25 cellular contexts compared by ENCODE assay signal in the genomic region with DNA sequence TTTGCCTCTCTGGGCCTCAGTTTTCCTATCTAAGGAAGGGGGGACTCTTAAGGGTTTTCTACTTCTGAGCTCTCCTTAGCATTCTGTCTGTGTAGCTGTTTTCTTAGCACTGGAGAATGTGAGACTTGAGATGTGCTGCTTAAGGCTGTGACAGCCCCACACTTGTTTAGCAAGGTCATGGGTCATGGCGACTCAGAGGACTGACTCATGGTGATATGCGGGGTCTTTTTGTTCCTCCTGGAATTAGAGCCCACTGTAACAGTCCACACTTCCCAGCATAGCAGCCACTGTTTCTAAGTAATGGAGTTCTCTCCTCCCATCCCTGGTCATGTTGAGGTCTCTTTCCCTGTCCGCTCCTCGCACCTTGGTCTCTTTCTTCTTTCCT. TPM values are rescaled to one million over a fixed set of nuclear protein-coding genes. Genes with fewer than 3 reads are reported as not detected.
A peak's percentile ranks its signal among the peaks of the same experiment; 100 is the strongest.
DNase-seq lines count a peak whose midpoint lies in the region; ATAC-seq, FAIRE-seq and TF ChIP-seq lines count a peak whose summit lies in the region.
"Had no signal": no experiment of that assay in that cellular context is flagged by ENCODE, and none has a peak within 500 bp of the region (broad histone marks: within the 10 kb centered on the region; RNA-seq: fewer than 3 reads in every experiment).

No MANE protein-coding gene starts in this region.

- peaks cover 61% of the 10 kb centered on the region for H3K4me1 Mint-ChIP-seq in neural crest cell

- no peaks in the 10 kb centered on the region for H3K9me1 ChIP-seq in K562 (ENCODE audit: control insufficient read depth, insufficient read depth, low read length)

- H3K4me3 ChIP-seq in K562 = no peak overlapping the region
- H3K4me3 ChIP-seq in effector memory CD4-positive, alpha-beta T cell (ENCODE audit: insufficient read depth, low read depth, low read length, poor library complexity, severe bottlenecking) = no peak overlapping the region
- H3K4me3 ChIP-seq: heart right ventricle, skin epidermis, uterus had no signal

- H3K27ac Mint-ChIP-seq in neural crest cell (ENCODE audit: unreplicated experiment) = peak overlapping the region; percentile 79
- H3K27ac Mint-ChIP-seq: activated CD4-positive, alpha-beta memory T cell treated with anti-CD3 and anti-CD28 coated beads, Interleukin-2, amount 10 ng/mL, durations not matched to agents 7 days and 5 days; activated naive CD4-positive, alpha-beta T cell treated with anti-CD3 and anti-CD28 coated beads, Interleukin-2, amount 50 U/mL, for 24 hours; naive B cell had no signal

- DNase-seq in LHCN-M2 (ENCODE audit: low read depth) (peak; percentile 54), K562 (ENCODE audit: extremely low read depth in 1 of 4, low spot score in 3 of 4) (peak in 2 of 4 experiments; percentile 40 to 70), neural crest cell (ENCODE audit: low read depth, low spot score) (no peak), NCI-H1436 treated with DMSO at 0.1 percent for 48 hours (lab: John Stamatoyannopoulos, UW) (no peak), DMS153 (lab: John Stamatoyannopoulos, UW) (no peak)
- DNase-seq in effector memory CD4-positive, alpha-beta T cell = no peak
- DNase-seq: activated CD4-positive, alpha-beta memory T cell treated with anti-CD3 and anti-CD28 coated beads, Interleukin-2, amount 10 ng/mL, durations not matched to agents 7 days and 5 days; activated T-cell treated with anti-CD3 and anti-CD28 coated beads, Interleukin-2, amount 50 U/mL, for 1 hour; CD4-positive, alpha-beta memory T cell; HCEC 1CT; heart right ventricle; mammary epithelial cell; naive B cell; NCI-H2029; NCI-H446; SHP77; stimulated activated CD4-positive, alpha-beta T cell treated with anti-CD3 and anti-CD28 coated beads, Interleukin-2, amount 100 ng/mL, for 48 hours; T-helper 1 cell; uterus had no signal

- peaks cover 5% of the 10 kb centered on the region; the same call in 1 of the 2 replicates for H3K9me3 ChIP-seq in K562 (replicated peaks; ENCODE audit: control insufficient read depth, insufficient read depth, low read depth, low read length)
- H3K9me3 ChIP-seq in effector memory CD4-positive, alpha-beta T cell (ENCODE audit: control insufficient read depth, low read length) = no peaks in the 10 kb centered on the region
- H3K9me3 ChIP-seq: heart right ventricle, uterus had no signal

- peak overlapping the region; percentile 5 for H3K4me3 Mint-ChIP-seq in neural crest cell
- H3K4me3 Mint-ChIP-seq: activated CD4-positive, alpha-beta memory T cell treated with anti-CD3 and anti-CD28 coated beads, Interleukin-2, amount 10 ng/mL, durations not matched to agents 7 days and 5 days; activated naive CD4-positive, alpha-beta T cell treated with anti-CD3 and anti-CD28 coated beads, Interleukin-2, amount 50 U/mL, for 24 hours; CD4-positive, alpha-beta memory T cell; naive B cell had no signal

- no peaks in the 10 kb centered on the region for H3K9me3 Mint-ChIP-seq in neural crest cell
- H3K9me3 Mint-ChIP-seq: activated CD4-positive, alpha-beta memory T cell treated with anti-CD3 and anti-CD28 coated beads, Interleukin-2, amount 10 ng/mL, durations not matched to agents 7 days and 5 days; activated naive CD4-positive, alpha-beta T cell treated with anti-CD3 and anti-CD28 coated beads, Interleukin-2, amount 50 U/mL, for 24 hours; CD4-positive, alpha-beta memory T cell had no signal

- TF ChIP-seq CTCF in C4-2B (conservative IDR thresholded peaks at IDR 0.05) (no peak), K562 (IDR thresholded peaks at IDR 0.05 in 2 of 3, conservative IDR thresholded peaks at IDR 0.05 in 1 of 3; ENCODE audit: insufficient read depth in 2 of 3, low read depth in 1 of 3, low read length in 3 of 3) (no peak), neural crest cell (conservative IDR thresholded peaks at IDR 0.05) (no peak)

- peak overlapping the region; percentile 44; the same call in 1 of the 2 replicates for H3K4me2 ChIP-seq in K562 (ENCODE audit: insufficient read depth, low read length)

- no peak for TF ChIP-seq RAD21 in K562 (CRISPR knock-in tag; conservative IDR thresholded peaks at IDR 0.05 in 1 of 2, IDR thresholded peaks at IDR 0.05 in 1 of 2)

- H3K79me2 ChIP-seq in K562 (ENCODE audit: control insufficient read depth, insufficient read depth, low read length) = peaks cover 8% of the 10 kb centered on the region

- no peaks in the 10 kb centered on the region for H3K36me3 ChIP-seq in K562 (ENCODE audit: control insufficient read depth, insufficient read depth, low read length)
- no peaks in the 10 kb centered on the region for H3K36me3 ChIP-seq in effector memory CD4-positive, alpha-beta T cell (ENCODE audit: control insufficient read depth, insufficient read depth, low read length)
- H3K36me3 ChIP-seq: heart right ventricle, uterus had no signal

- BruUV-seq in K562 (replicated peaks; lab: Mats Ljungman, UMichigan) = no TSS peak

- no peak for TF ChIP-seq POLR2A in K562 (conservative IDR thresholded peaks at IDR 0.05)

- no peaks in the 10 kb centered on the region for H3K27me3 ChIP-seq in K562 (ENCODE audit: control insufficient read depth in 2 of 2, insufficient read depth in 2 of 2, low read length in 2 of 2)
- H3K27me3 ChIP-seq in effector memory CD4-positive, alpha-beta T cell (replicated peaks; ENCODE audit: control insufficient read depth, insufficient read depth, low read length, poor library complexity, severe bottlenecking) = no peaks in the 10 kb centered on the region
- H3K27me3 ChIP-seq: heart right ventricle, uterus had no signal

- FAIRE-seq in K562 (lab: Jason Lieb, UNC) = peak; percentile 35
- FAIRE-seq: islet of Langerhans had no signal

- POLR2A ChIA-PET in K562 (lab: Yijun Ruan, JAX) = interaction anchor here (1.1 kb wide), 1 partner anchor 38 kb away, joined by 3 read pairs; no protein-coding TSS in a partner anchor

- no peaks in the 10 kb centered on the region for H3K27me3 Mint-ChIP-seq in neural crest cell (ENCODE audit: low read depth)
- H3K27me3 Mint-ChIP-seq: activated naive CD4-positive, alpha-beta T cell treated with anti-CD3 and anti-CD28 coated beads, Interleukin-2, amount 50 U/mL, for 24 hours; CD4-positive, alpha-beta memory T cell had no signal

- H3K36me3 Mint-ChIP-seq in neural crest cell (ENCODE audit: low read depth) = no peaks in the 10 kb centered on the region
- H3K36me3 Mint-ChIP-seq: activated naive CD4-positive, alpha-beta T cell treated with anti-CD3 and anti-CD28 coated beads, Interleukin-2, amount 50 U/mL, for 24 hours; CD4-positive, alpha-beta memory T cell; naive B cell had no signal

- peak overlapping the region; percentile 88 for H2AFZ ChIP-seq in K562 (ENCODE audit: low read depth, low read length)

- peak overlapping the region; percentile 92 for H3K27ac ChIP-seq in C4-2B
- peak overlapping the region; percentile 53; the same call in 2 of the 3 replicates for H3K27ac ChIP-seq in K562 (ENCODE audit: extremely low read depth, low read depth, low read length)
- H3K27ac ChIP-seq in effector memory CD4-positive, alpha-beta T cell (ENCODE audit: insufficient read depth, low read length, poor library complexity, severe bottlenecking) = no peak overlapping the region
- H3K27ac ChIP-seq: heart right ventricle, HL-60, uterus had no signal

- H3K4me1 ChIP-seq in K562 (replicated peaks in 1 of 2; ENCODE audit: control insufficient read depth in 2 of 2, insufficient read depth in 2 of 2, low read length in 2 of 2) = peaks cover 44 to 53% of the 10 kb centered on the region in 2 experiments; a peak in 4 of 5 replicates
- H3K4me1 ChIP-seq in effector memory CD4-positive, alpha-beta T cell (ENCODE audit: control insufficient read depth, insufficient read depth, low read length, poor library complexity, severe bottlenecking) = peaks cover 20% of the 10 kb centered on the region

- ATAC-seq in K562 = no peak
- ATAC-seq in GM18520 (IDR thresholded peaks at IDR 0.05; ENCODE audit: unreplicated experiment) = no peak
- ATAC-seq: heart right ventricle had no signal

- CTCF ChIA-PET in K562 (lab: Yijun Ruan, JAX; ENCODE audit: low intra/inter-chr PET ratio) = no interaction called here

- TF ChIP-seq EP300 in K562 (IDR thresholded peaks at IDR 0.05; ENCODE audit: low read length) = no peak

- peak overlapping the region; percentile 37 to 69; a peak in 2 of 4 replicates for H3K9ac ChIP-seq in K562 (ENCODE audit: insufficient read depth in 1 of 2, low read depth in 2 of 2, low read length in 2 of 2)

- in situ Hi-C loops in K562 (cut with MboI) = no loop called here

- H4K20me1 ChIP-seq in K562 (replicated peaks; ENCODE audit: control insufficient read depth, insufficient read depth, low read length) = no peaks in the 10 kb centered on the region

- intact Hi-C loops in K562 (cut with micrococcal nuclease) = no loop called here

- 43% methylated on average over 4 of the region's 4 CpGs for WGBS in K562 (ENCODE audit: insufficient coverage, low coverage, missing lambda C conversion rate)

TF ChIP-seq in K562, 482 proteins besides CTCF, POLR2A, EP300 and RAD21 (continues in another document):
- no peak for TF ChIP-seq ZNF263 (CRISPR knock-in tag; IDR thresholded peaks at IDR 0.05; ENCODE audit: borderline replicate concordance)

RNA-seq across cellular contexts. Expression of gene LPIN1, which starts 4.1 kb away (rescaled TPM):
- 12.1 and 15.7 TPM in 2 replicates for total RNA-seq in LHCN-M2 (2014; rRNA removed)
- 6.0 TPM for polyA plus RNA-seq in LHCN-M2 (2012)
- 261 and 278 TPM in 2 replicates for total RNA-seq in K562 (2011; cell fraction: chromatin; rRNA removed; ENCODE audit: low replicate concordance)
- total RNA-seq in K562 (2011; cell fraction: nucleolus; rRNA removed) = 132 and 152 TPM in 2 replicates
- total RNA-seq in K562 (2011; cell fraction: nucleoplasm; rRNA removed) = 219 and 247 TPM in 2 replicates
- total RNA-seq in K562 (2014; rRNA removed) = 25.1 and 33.4 TPM in 2 replicates
- 27.8 and 32.6 TPM in 2 replicates for total RNA-seq in K562 (2014; rRNA removed; fragmentation: Illumina TruSeq; extraction: Trizol)
- total RNA-seq in K562 (2015; rRNA removed; fragmentation: Illumina TruSeq; extraction: Trizol) = 25.3 and 27.8 TPM in 2 replicates
- 37.6 and 39.9 TPM in 2 replicates for total RNA-seq in K562 (2021)
- polyA plus RNA-seq in K562 (2011; rRNA removed) = 84.0 and 96.3 TPM in 2 replicates
- 38.4 and 54.3 TPM in 2 replicates for polyA plus RNA-seq in K562 (2011; cell fraction: cytosol; rRNA removed)
- 117 and 127 TPM in 2 replicates for polyA plus RNA-seq in K562 (2011; cell fraction: nucleus; rRNA removed)
- 22.4 and 25.9 TPM in 2 replicates for polyA plus RNA-seq in K562 (2012)
- polyA plus RNA-seq in K562 (2014; fragmentation: Illumina TruSeq; extraction: Trizol) = 30.1 and 32.5 TPM in 2 replicates
- polyA plus RNA-seq in K562 (2014; fragmentation: Nextera tagmentation; extraction: Ambion mirVana) = 10 to 100 TPM in 1 of 2 experiments, 1 to 10 TPM in 1; 9.2 to 12.7 TPM
- 36.0 and 36.4 TPM in 2 replicates for polyA plus RNA-seq in K562 (2014; rRNA removed)
- polyA minus RNA-seq in K562 (2011; rRNA and poly(A)+ RNA removed) = 66.6 and 83.7 TPM in 2 replicates
- 35.4 and 38.8 TPM in 2 replicates for polyA minus RNA-seq in K562 (2011; cell fraction: cytosol; rRNA and poly(A)+ RNA removed)
- 79.0 and 128 TPM in 2 replicates for polyA minus RNA-seq in K562 (2011; cell fraction: nucleus; rRNA and poly(A)+ RNA removed)
- 42.3 and 43.9 TPM in 2 replicates for total RNA-seq in neural crest cell
